ENCODE assay signal across 8 cellular contexts in genomic region chr11:27555264-27555663, GRCh38.
"Had no signal": no experiment of that assay in that cellular context is flagged by ENCODE, and none has a peak within 500 bp of the region (broad histone marks: within the 10 kb centered on the region; RNA-seq: fewer than 3 reads in every experiment).

No MANE protein-coding gene starts in this region.

- H3K4me3 ChIP-seq: K562 had no signal

- FAIRE-seq: HepG2, HTR-8/SVneo, K562 had no signal

- H3K27ac ChIP-seq: HL-60, KMS-11 had no signal

- DNase-seq: IMR-90, KBM-7, KG1 had no signal

- ATAC-seq: HepG2, K562 had no signal
